In the genomic region with DNA sequence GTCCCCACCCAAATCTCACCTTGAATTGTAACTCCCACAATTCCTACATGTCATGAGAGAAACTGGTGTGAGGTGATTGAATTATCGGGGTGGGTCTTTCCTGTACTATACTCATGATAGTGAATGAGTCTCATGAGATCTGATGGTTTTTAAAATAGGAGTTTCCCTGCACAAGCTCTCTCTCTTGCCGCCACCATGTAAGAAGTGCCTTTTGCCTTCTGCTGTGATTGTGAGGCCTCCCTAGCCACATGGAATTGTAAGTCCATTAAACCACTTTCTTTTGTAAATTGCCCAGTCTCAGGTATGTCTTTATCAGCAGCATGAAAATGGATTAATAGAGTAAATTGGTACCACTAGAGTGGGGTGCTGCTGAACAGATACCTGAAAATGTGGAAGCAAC, we compare ENCODE assay signal across 9 cellular contexts.
"Had no signal": no experiment of that assay in that cellular context is flagged by ENCODE, and none has a peak within 500 bp of the region (broad histone marks: within the 10 kb centered on the region; RNA-seq: fewer than 3 reads in every experiment).

No MANE protein-coding gene starts in this region.

- H3K9ac ChIP-seq: KMS-11 had no signal

- H3K4me3 Mint-ChIP-seq: GM23338, H9, HFFc6 had no signal

- H3K4me2 ChIP-seq: GM23338, KMS-11 had no signal

- DNase-seq: H9, HCEC 1CT, HFFc6, Karpas-422, KBM-7 had no signal

- H3K27ac ChIP-seq: HL-60, KMS-11 had no signal

- H3K4me3 ChIP-seq: GM23338 had no signal

- H3K4me1 Mint-ChIP-seq: GM23338, H9 had no signal

- H2AFZ ChIP-seq: GM23338 had no signal

- H3K27ac Mint-ChIP-seq: GM23338, H9, HFFc6 had no signal

- ATAC-seq: GM23338, HepG2 had no signal
